8 cellular contexts compared by ENCODE assay signal in genomic region chr3:126704494-126705214, GRCh38. TPM values are rescaled to one million over a fixed set of nuclear protein-coding genes. Genes with fewer than 3 reads are reported as not detected.
DNase-seq lines count a peak whose midpoint lies in the region; ATAC-seq, FAIRE-seq and TF ChIP-seq lines count a peak whose summit lies in the region.

No MANE protein-coding gene starts in this region.

- H3K27me3 Mint-ChIP-seq in stimulated activated naive CD8-positive, alpha-beta T cell treated with anti-CD3 and anti-CD28 coated beads, Interleukin-15, amount 100 ng/mL, for 72 hours, result peaks cover 19% of the 10 kb centered on the region

- ATAC-seq in HG03354 (IDR thresholded peaks at IDR 0.05; ENCODE audit: poor library complexity, severe bottlenecking, unreplicated experiment) (peak; percentile 20), HG03108 (IDR thresholded peaks at IDR 0.05; ENCODE audit: unreplicated experiment) (no peak)
- ATAC-seq in stimulated activated naive CD8-positive, alpha-beta T cell treated with anti-CD3 and anti-CD28 coated beads, Interleukin-15, amount 100 ng/mL, for 72 hours, result peak; percentile 37

- H3K4me3 ChIP-seq in adipocyte (ENCODE audit: low read length), result peak overlapping the region; percentile 88
- H3K4me3 ChIP-seq in kidney (ENCODE audit: low read length in 2 of 2), result peak overlapping the region; percentile 66 to 72

- H3K27ac Mint-ChIP-seq in stimulated activated naive CD8-positive, alpha-beta T cell treated with anti-CD3 and anti-CD28 coated beads, Interleukin-15, amount 100 ng/mL, for 72 hours, result peak overlapping the region; percentile 60 to 88

- intact Hi-C loops in kidney (cut with DNase I), result no loop called here

- H3K9me3 Mint-ChIP-seq in stimulated activated naive CD8-positive, alpha-beta T cell treated with anti-CD3 and anti-CD28 coated beads, Interleukin-15, amount 100 ng/mL, for 72 hours, result no peaks in the 10 kb centered on the region

- H3K9ac ChIP-seq in adipocyte (ENCODE audit: low read length) (peak overlapping the region; percentile 83), kidney (ENCODE audit: low read length in 2 of 2) (peak overlapping the region; percentile 27 to 66)

- peaks cover 10% of the 10 kb centered on the region for H3K4me1 ChIP-seq in adipocyte (ENCODE audit: control insufficient read depth, insufficient read depth, low read length)
- peaks cover 0 to 3% of the 10 kb centered on the region in 2 donors for H3K4me1 ChIP-seq in kidney (ENCODE audit: control insufficient read depth in 1 of 2, insufficient read depth in 1 of 2, low read depth in 1 of 2, low read length in 2 of 2)

- H3K9me3 ChIP-seq in adipocyte (ENCODE audit: control insufficient read depth, low read length) (peaks cover 5% of the 10 kb centered on the region), kidney (ENCODE audit: control insufficient read depth in 1 of 2, low read length in 2 of 2) (no peaks in the 10 kb centered on the region)

- H3K27ac ChIP-seq in kidney (ENCODE audit: low read depth in 2 of 2, low read length in 2 of 2), result no peak overlapping the region

- H3K36me3 ChIP-seq in adipocyte (ENCODE audit: control insufficient read depth, insufficient read depth, low read length, severe bottlenecking) (no peaks in the 10 kb centered on the region), kidney (ENCODE audit: control insufficient read depth in 1 of 2, insufficient read depth in 2 of 2, low read length in 2 of 2) (no peaks in the 10 kb centered on the region)

- H3K4me1 Mint-ChIP-seq in stimulated activated naive CD8-positive, alpha-beta T cell treated with anti-CD3 and anti-CD28 coated beads, Interleukin-15, amount 100 ng/mL, for 72 hours, result peaks cover 31% of the 10 kb centered on the region

- no peak for FAIRE-seq in kidney (lab: Jason Lieb, UNC)

- H3K4me3 Mint-ChIP-seq in stimulated activated naive CD8-positive, alpha-beta T cell treated with anti-CD3 and anti-CD28 coated beads, Interleukin-15, amount 100 ng/mL, for 72 hours, result peak overlapping the region; percentile 98 to 100

- DNase-seq in SIG-M5 treated with dmso at 0.1 percent for 504 hours (lab: John Stamatoyannopoulos, UW; ENCODE audit: unreplicated experiment), result peak; percentile 28
- DNase-seq in SIG-M5 (lab: John Stamatoyannopoulos, UW), result no peak
- peak; percentile 25 for DNase-seq in adipocyte (ENCODE audit: low read depth)
- DNase-seq in kidney, result no peak
- peak in 1 of 2 donors; percentile 30 for DNase-seq in stimulated activated naive CD8-positive, alpha-beta T cell treated with anti-CD3 and anti-CD28 coated beads, Interleukin-15, amount 100 ng/mL, for 72 hours
- DNase-seq in NCI-H2196 treated with DMSO at 0.1 percent for 48 hours (lab: John Stamatoyannopoulos, UW; ENCODE audit: unreplicated experiment), result no peak

- peaks cover 6% of the 10 kb centered on the region for H3K27me3 ChIP-seq in adipocyte (replicated peaks; ENCODE audit: control insufficient read depth, insufficient read depth, low read length)

- no peak for TF ChIP-seq CTCF in kidney (IDR thresholded peaks at IDR 0.05; ENCODE audit: borderline replicate concordance, extremely low read depth, insufficient read depth)

RNA-seq across cellular contexts. Expression of gene CHCHD6, which starts 0.6 kb away (rescaled TPM):
- 10.7 TPM for total RNA-seq in kidney
- polyA plus RNA-seq in kidney (ENCODE audit: insufficient read depth, low read depth, low replicate concordance), result 35.2 TPM

RNA-seq across cellular contexts. Expression of gene TXNRD3, which starts 49.7 kb away (rescaled TPM):
- 12.1 TPM for total RNA-seq in kidney
- polyA plus RNA-seq in kidney (ENCODE audit: insufficient read depth, low read depth, low replicate concordance), result 10.8 TPM

Comparison
In these comparisons a context has a peak if more than half of its experiments do, and no peak if none do; other contexts are left out.
1. DNase-seq: peak in SIG-M5 treated with dmso at 0.1 percent for 504 hours (single experiment) and adipocyte (single experiment); none in SIG-M5 (single experiment), kidney (single experiment) and NCI-H2196 treated with DMSO at 0.1 percent for 48 hours (single experiment).